ENCODE assay signal across 7 cellular contexts in genomic region chr7:153440781-153441180, GRCh38.
"Had no signal": no experiment of that assay in that cellular context is flagged by ENCODE, and none has a peak within 500 bp of the region (broad histone marks: within the 10 kb centered on the region; RNA-seq: fewer than 3 reads in every experiment).

No MANE protein-coding gene starts in this region.

- H3K27ac ChIP-seq: GM23248, HL-60 had no signal

- H2AFZ ChIP-seq: GM23248 had no signal

- H3K4me3 ChIP-seq: GM23248, HAP-1 had no signal

- DNase-seq: GM23248, GOT3, H7, HFFc6 had no signal

- H3K4me1 ChIP-seq: HAP-1 had no signal

- FAIRE-seq: HepG2 had no signal

- H3K9ac ChIP-seq: GM23248 had no signal

- H3K9me3 ChIP-seq: HAP-1 had no signal

- H3K36me3 ChIP-seq: HAP-1 had no signal
